Comparison of ENCODE assay signal across 8 cellular contexts in genomic region chr14:77040059-77040308, GRCh38. TPM values are rescaled to one million over a fixed set of nuclear protein-coding genes. Genes with fewer than 3 reads are reported as not detected.
DNase-seq lines count a peak whose midpoint lies in the region; ATAC-seq and TF ChIP-seq lines count a peak whose summit lies in the region.

No MANE protein-coding gene starts in this region.

- no peaks in the 10 kb centered on the region for H3K9me3 Mint-ChIP-seq in activated CD4-positive, alpha-beta T cell treated with anti-CD3 and anti-CD28 coated beads for 36 hours (ENCODE audit: low read depth)
- H3K9me3 Mint-ChIP-seq in naive B cell = no peaks in the 10 kb centered on the region

- H3K36me3 Mint-ChIP-seq in activated CD4-positive, alpha-beta T cell treated with anti-CD3 and anti-CD28 coated beads for 36 hours (ENCODE audit: low read depth) = no peaks in the 10 kb centered on the region
- no peaks in the 10 kb centered on the region for H3K36me3 Mint-ChIP-seq in naive B cell

- peak overlapping the region; percentile 93 for H3K27ac Mint-ChIP-seq in activated CD4-positive, alpha-beta T cell treated with anti-CD3 and anti-CD28 coated beads for 36 hours
- peak overlapping the region; percentile 96 to 99 (median 98) for H3K27ac Mint-ChIP-seq in naive B cell

- intact Hi-C loops in activated CD4-positive, alpha-beta T cell treated with anti-CD3 and anti-CD28 coated beads for 36 hours (cut with DNase I, micrococcal nuclease) = loop anchor here (1.0 to 5.0 kb wide), 9 partner anchors 8 to 417 kb away; partner anchors contain the start of genes IRF2BPL (in 2 of the 2), AHSA1 (in 1 of the 2), CIPC (in 1 of the 2) and VIPAS39 (in 1 of the 2)
- intact Hi-C loops in breast epithelium (cut with DNase I; ENCODE audit: low total_unique reads) (loop anchor here (2.0 kb wide), 1 partner anchor 37 kb away; no protein-coding TSS in a partner anchor), posterior cingulate gyrus (cut with DNase I) (loop anchor here (1.0 kb wide), 1 partner anchor 12 kb away; the partner anchor contains the start of gene IRF2BPL)

- peak overlapping the region; percentile 24 to 54 (median 28) for H3K4me3 ChIP-seq in breast epithelium

- no peaks in the 10 kb centered on the region for H3K36me3 ChIP-seq in breast epithelium

- no peak for TF ChIP-seq CTCF in breast epithelium (IDR thresholded peaks at IDR 0.05)

- ATAC-seq in activated CD4-positive, alpha-beta T cell treated with anti-CD3 and anti-CD28 coated beads for 36 hours = no peak
- ATAC-seq in HG03457 (IDR thresholded peaks at IDR 0.05; ENCODE audit: unreplicated experiment) (peak; percentile 39), naive B cell (ENCODE audit: low read depth in 2 of 2) (no peak)

- peaks cover 30 to 65% of the 10 kb centered on the region in 2 donors for H3K4me1 ChIP-seq in breast epithelium

- H3K4me1 Mint-ChIP-seq in activated CD4-positive, alpha-beta T cell treated with anti-CD3 and anti-CD28 coated beads for 36 hours = peaks cover 89% of the 10 kb centered on the region
- H3K4me1 Mint-ChIP-seq in naive B cell = peaks cover 46 to 90% (median 69%) of the 10 kb centered on the region in 3 donors

- TF ChIP-seq POLR2A in breast epithelium (IDR thresholded peaks at IDR 0.05) = no peak

- H3K9me3 ChIP-seq in breast epithelium = no peaks in the 10 kb centered on the region

- no peak for DNase-seq in activated CD4-positive, alpha-beta T cell treated with anti-CD3 and anti-CD28 coated beads for 36 hours
- DNase-seq in activated CD4-positive, alpha-beta T cell treated with anti-CD3 and anti-CD28 coated beads, Interleukin-2, amount 50 U/mL, for 1 hour = no peak
- no peak for DNase-seq in breast epithelium (ENCODE audit: low spot score in 2 of 2)
- DNase-seq in naive B cell = no peak
- no peak for DNase-seq in posterior cingulate gyrus
- no peak for DNase-seq in central memory CD4-positive, alpha-beta T cell
- DNase-seq in HCEC 1CT = no peak

- peak overlapping the region; percentile 91 to 99 for H3K27ac ChIP-seq in breast epithelium

- POLR2A ChIA-PET in activated CD4-positive, alpha-beta T cell treated with anti-CD3 and anti-CD28 coated beads for 36 hours (lab: Charles Lee) = interaction anchor here (1.0 to 1.9 kb wide), 3 partner anchors 11 to 87 kb away, joined by 3 to 14 read pairs (median 5); partner anchors contain the start of gene IRF2BPL

- H3K27me3 Mint-ChIP-seq in activated CD4-positive, alpha-beta T cell treated with anti-CD3 and anti-CD28 coated beads for 36 hours = no peaks in the 10 kb centered on the region
- H3K27me3 Mint-ChIP-seq in naive B cell = no peaks in the 10 kb centered on the region

- CTCF ChIA-PET in activated CD4-positive, alpha-beta T cell treated with anti-CD3 and anti-CD28 coated beads for 36 hours (lab: Charles Lee) = interaction anchor here (0.7 to 1.9 kb wide), 10 partner anchors 10 to 164 kb away, joined by 3 to 7 read pairs (median 4); no protein-coding TSS in a partner anchor

- H3K27me3 ChIP-seq in breast epithelium = no peaks in the 10 kb centered on the region

- H3K4me3 Mint-ChIP-seq in activated CD4-positive, alpha-beta T cell treated with anti-CD3 and anti-CD28 coated beads for 36 hours = peak overlapping the region; percentile 63
- peak overlapping the region; percentile 75 to 93 (median 90) for H3K4me3 Mint-ChIP-seq in naive B cell

RNA-seq across cellular contexts. Expression of gene IRF2BPL, which starts 11.5 kb away (rescaled TPM):
- 10 to 100 TPM; 34.3 to 40.1 TPM for total RNA-seq in activated CD4-positive, alpha-beta T cell treated with anti-CD3 and anti-CD28 coated beads for 36 hours
- total RNA-seq in breast epithelium = 10 to 100 TPM; 39.5 to 76.5 (median 47.2) TPM
- polyA plus RNA-seq in naive B cell (ENCODE audit: low read depth in 6 of 6) = 1 to 10 TPM; 1.7 to 4.6 (median 3.2) TPM

RNA-seq across cellular contexts. Expression of gene CIPC, which starts 58.1 kb away (rescaled TPM):
- 1 to 10 TPM; 8.6 to 10.0 TPM for total RNA-seq in activated CD4-positive, alpha-beta T cell treated with anti-CD3 and anti-CD28 coated beads for 36 hours
- 10 to 100 TPM; 40.6 to 64.8 (median 50.7) TPM for total RNA-seq in breast epithelium
- 10 to 100 TPM in 4 of 6 donors, 1 to 10 TPM in 2; 7.8 to 16.3 (median 12.7) TPM for polyA plus RNA-seq in naive B cell (ENCODE audit: low read depth in 6 of 6)
